Comparison of ENCODE assay signal across 1 cellular context in genomic region chr7:99975782-99976521, GRCh38.
TF ChIP-seq lines count a peak whose summit lies in the region.

AZGP1 (minus strand) TSS chr7:99976031; CDS start chr7:99976020, 11 bp downstream.

TF ChIP-seq in liver, 16 proteins besides CTCF, POLR2A, EP300 and RAD21 (continued from another document):
- TF ChIP-seq JUND (IDR thresholded peaks at IDR 0.05) = peak; percentile 79 to 90
